15 cellular contexts compared by ENCODE assay signal in genomic region chr17:17567114-17567513, GRCh38. TPM values are rescaled to one million over a fixed set of nuclear protein-coding genes. Genes with fewer than 3 reads are reported as not detected.
DNase-seq lines count a peak whose midpoint lies in the region; ATAC-seq and TF ChIP-seq lines count a peak whose summit lies in the region.
"Had no signal": no experiment of that assay in that cellular context is flagged by ENCODE, and none has a peak within 500 bp of the region (broad histone marks: within the 10 kb centered on the region; RNA-seq: fewer than 3 reads in every experiment).

No MANE protein-coding gene starts in this region.

- ATAC-seq in IMR-90 (ENCODE audit: low read depth) (no peak), right lobe of liver (peak in 2 of 4 donors; percentile 5 to 7), GM18858 (IDR thresholded peaks at IDR 0.05; ENCODE audit: unreplicated experiment) (no peak)
- ATAC-seq: activated CD8-positive, alpha-beta T cell treated with anti-CD3 and anti-CD28 coated beads for 36 hours had no signal

- no peak overlapping the region for H4K8ac ChIP-seq in IMR-90 (ENCODE audit: low read depth in 2 of 2, low read length in 2 of 2)

- TF ChIP-seq RAD21 in IMR-90 (IDR thresholded peaks at IDR 0.05; ENCODE audit: low read length) = no peak

- no peak overlapping the region for H4K5ac ChIP-seq in IMR-90 (ENCODE audit: low read depth, low read length)

- CTCF ChIA-PET in IMR-90 (lab: Yijun Ruan, JAX) = interaction anchor here (0.8 kb wide), 1 partner anchor 71 kb away, joined by 3 read pairs; the partner anchor contains the start of gene RASD1

- H3K56ac ChIP-seq in IMR-90 (ENCODE audit: extremely low read depth, insufficient read depth, low read length) = no peak overlapping the region

- no peak overlapping the region for H2BK20ac ChIP-seq in IMR-90 (ENCODE audit: low read depth, low read length)

- no peak overlapping the region for H3K14ac ChIP-seq in IMR-90 (replicated peaks; ENCODE audit: low read depth, low read length)

- H3K4ac ChIP-seq in IMR-90 (ENCODE audit: low read depth, low read length) = no peak overlapping the region

- no peak overlapping the region for H2AK9ac ChIP-seq in IMR-90 (replicated peaks; ENCODE audit: low read depth, low read length, poor library complexity)

- intact Hi-C loops in IMR-90 (cut with micrococcal nuclease) (no loop called here), right lobe of liver (cut with DNase I) (loop anchor here in 1 of 2 donors (5.0 kb wide), 1 partner anchor 70 kb away; the partner anchor contains the start of gene RASD1)

- no peak overlapping the region for H3K23ac ChIP-seq in IMR-90 (ENCODE audit: low read depth, low read length)

- H3K9ac ChIP-seq in IMR-90 (ENCODE audit: low read depth, low read length) = no peak overlapping the region
- peak overlapping the region in 4 of 5 donors; percentile 2 to 77 (median 48) for H3K9ac ChIP-seq in subcutaneous abdominal adipose tissue (ENCODE audit: low read length in 5 of 5)

- WGBS in IMR-90 (ENCODE audit: extremely low coverage in 2 of 2, insufficient read length in 1 of 2), 2 experiments = 70% methylated on average over 4 of the region's 6 CpGs; no CpG with 5 or more reads in 1 of the 2 experiments
- 64% methylated on average over 5 of the region's 6 CpGs for WGBS in right lobe of liver (ENCODE audit: insufficient coverage, low coverage, low lambda C conversion rate, missing lambda C conversion rate)

- H2AFZ ChIP-seq in IMR-90 (replicated peaks; ENCODE audit: low read length, poor library complexity) = peak overlapping the region; percentile 11

- POLR2A ChIA-PET in IMR-90 (lab: Charles Lee; ENCODE audit: unreplicated experiment) = interaction anchor here (0.5 kb wide), 1 partner anchor 71 kb away, joined by 5 read pairs; no protein-coding TSS in a partner anchor

- no peak overlapping the region for H2AK5ac ChIP-seq in IMR-90 (ENCODE audit: low read depth, low read length)

- no peak for TF ChIP-seq POLR2A in IMR-90 (IDR thresholded peaks at IDR 0.05; ENCODE audit: low read depth, low read length)
- no peak for TF ChIP-seq POLR2A in right lobe of liver (IDR thresholded peaks at IDR 0.05)

- H3K27me3 ChIP-seq in IMR-90 (ENCODE audit: control insufficient read depth, insufficient read depth, low read length) = no peaks in the 10 kb centered on the region
- no peaks in the 10 kb centered on the region for H3K27me3 ChIP-seq in right lobe of liver
- H3K27me3 ChIP-seq in subcutaneous abdominal adipose tissue (ENCODE audit: control insufficient read depth in 5 of 5, insufficient read depth in 4 of 5, low read length in 5 of 5) = no peaks in the 10 kb centered on the region
- H3K27me3 ChIP-seq: ovary, spleen had no signal

- dilution Hi-C loops in IMR-90 (cut with HindIII; ENCODE audit: low sequenced_read_pairs, unreplicated experiment) = no loop called here

- H3K4me2 ChIP-seq in IMR-90 (ENCODE audit: low read depth, low read length) = no peak overlapping the region

- H3K4me1 ChIP-seq in IMR-90 (ENCODE audit: control insufficient read depth, insufficient read depth, low read length) (peaks cover 2% of the 10 kb centered on the region; the same call in 1 of the 2 replicates), right lobe of liver (peaks cover 0 to 96% (median 51%) of the 10 kb centered on the region in 4 donors), subcutaneous abdominal adipose tissue (ENCODE audit: control insufficient read depth in 5 of 5, insufficient read depth in 5 of 5, low read length in 5 of 5) (peaks cover 44 to 92% (median 87%) of the 10 kb centered on the region in 5 donors)

- no peak overlapping the region for H2BK15ac ChIP-seq in IMR-90 (ENCODE audit: low read depth, low read length)

- BruUV-seq in IMR-90 (replicated peaks; lab: Mats Ljungman, UMichigan) = no TSS peak

- H3K4me3 ChIP-seq in IMR-90 (ENCODE audit: insufficient read depth, low read depth, low read length) (no peak overlapping the region), right lobe of liver (no peak overlapping the region), subcutaneous abdominal adipose tissue (ENCODE audit: low read depth in 1 of 5, low read length in 5 of 5) (peak overlapping the region in 1 of 5 donors; percentile 23), foreskin fibroblast (ENCODE audit: low read depth in 1 of 2, low read length in 2 of 2) (no peak overlapping the region)
- H3K4me3 ChIP-seq: ovary, spleen had no signal

- in situ Hi-C loops in IMR-90 (cut with MboI; ENCODE audit: low sequenced_read_pairs) = loop anchor here (5.0 kb wide), 1 partner anchor 65 kb away; no protein-coding TSS in a partner anchor

- H3K9me3 ChIP-seq in IMR-90 (ENCODE audit: control insufficient read depth, insufficient read depth, low read length) = no peaks in the 10 kb centered on the region
- no peaks in the 10 kb centered on the region for H3K9me3 ChIP-seq in right lobe of liver
- no peaks in the 10 kb centered on the region for H3K9me3 ChIP-seq in subcutaneous abdominal adipose tissue (ENCODE audit: control insufficient read depth in 5 of 5, low read length in 5 of 5)
- H3K9me3 ChIP-seq: ovary, spleen had no signal

- H2BK120ac ChIP-seq in IMR-90 (ENCODE audit: low read depth, low read length) = no peak overlapping the region

- H3K27ac ChIP-seq in IMR-90 (ENCODE audit: insufficient read depth, low read length) = no peak overlapping the region
- peak overlapping the region; percentile 61 to 94 (median 64) for H3K27ac ChIP-seq in right lobe of liver
- H3K27ac ChIP-seq in subcutaneous abdominal adipose tissue (ENCODE audit: low read depth, low read length) = peak overlapping the region; percentile 90

- DNase-seq in IMR-90 = no peak
- DNase-seq in cerebellum (ENCODE audit: low spot score) = peak; percentile 52
- no peak for DNase-seq in right lobe of liver
- no peak for DNase-seq in foreskin fibroblast
- no peak for DNase-seq in NOMO-1 treated with dmso at 0.1 percent for 144 hours (lab: John Stamatoyannopoulos, UW; ENCODE audit: unreplicated experiment)
- no peak for DNase-seq in HPDE6-E6E7 (ENCODE audit: extremely low spot score)
- DNase-seq: activated CD8-positive, alpha-beta T cell treated with anti-CD3 and anti-CD28 coated beads for 36 hours; activated naive CD8-positive, alpha-beta T cell treated with anti-CD3 and anti-CD28 coated beads, Interleukin-2, amount 10 ng/mL, durations not matched to agents 7 days and 5 days; COR-L47; kidney glomerular epithelial cell; SIG-M5; spleen had no signal

- no peaks in the 10 kb centered on the region; a peak in 1 of 4 replicates for H3K79me1 ChIP-seq in IMR-90 (ENCODE audit: low read depth in 1 of 2, low read length in 2 of 2)

- peaks cover 25% of the 10 kb centered on the region; the same call in 1 of the 2 replicates for H4K20me1 ChIP-seq in IMR-90 (ENCODE audit: insufficient read depth, low read length)

- no peaks in the 10 kb centered on the region; the same call in 1 of the 2 replicates for H3K9me1 ChIP-seq in IMR-90 (ENCODE audit: insufficient read depth, low read length)

- no peaks in the 10 kb centered on the region for H3K36me3 ChIP-seq in IMR-90 (ENCODE audit: control insufficient read depth, insufficient read depth, low read length)
- no peaks in the 10 kb centered on the region for H3K36me3 ChIP-seq in right lobe of liver
- H3K36me3 ChIP-seq in subcutaneous abdominal adipose tissue (ENCODE audit: control insufficient read depth in 5 of 5, insufficient read depth in 5 of 5, low read length in 5 of 5) = no peaks in the 10 kb centered on the region
- H3K36me3 ChIP-seq: ovary had no signal

- no peak overlapping the region for H4K91ac ChIP-seq in IMR-90 (ENCODE audit: insufficient read depth, low read depth, low read length)

- TF ChIP-seq CTCF in IMR-90 (conservative IDR thresholded peaks at IDR 0.05; ENCODE audit: low read depth, low read length) (no peak), right lobe of liver (IDR thresholded peaks at IDR 0.05) (no peak), foreskin fibroblast (IDR thresholded peaks at IDR 0.05; ENCODE audit: low read depth, low read length) (no peak)

- H2BK5ac ChIP-seq in IMR-90 (ENCODE audit: low read depth, low read length, poor library complexity, severe bottlenecking) = no peak overlapping the region

- no peak overlapping the region for H3K18ac ChIP-seq in IMR-90 (ENCODE audit: low read depth, low read length)

TF ChIP-seq in IMR-90, 13 proteins besides CTCF, POLR2A, EP300 and RAD21 (continues in another document):
- TF ChIP-seq, protein P1, sequence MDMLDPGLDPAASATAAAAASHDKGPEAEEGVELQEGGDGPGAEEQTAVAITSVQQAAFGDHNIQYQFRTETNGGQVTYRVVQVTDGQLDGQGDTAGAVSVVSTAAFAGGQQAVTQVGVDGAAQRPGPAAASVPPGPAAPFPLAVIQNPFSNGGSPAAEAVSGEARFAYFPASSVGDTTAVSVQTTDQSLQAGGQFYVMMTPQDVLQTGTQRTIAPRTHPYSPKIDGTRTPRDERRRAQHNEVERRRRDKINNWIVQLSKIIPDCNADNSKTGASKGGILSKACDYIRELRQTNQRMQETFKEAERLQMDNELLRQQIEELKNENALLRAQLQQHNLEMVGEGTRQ (IDR thresholded peaks at IDR 0.05; ENCODE audit: low read depth, low read length) = no peak
- TF ChIP-seq MAFK (IDR thresholded peaks at IDR 0.05; ENCODE audit: low read depth, low read length) = no peak
- TF ChIP-seq NFE2L2 (IDR thresholded peaks at IDR 0.05; ENCODE audit: low read depth, low read length) = no peak
- TF ChIP-seq MAZ (IDR thresholded peaks at IDR 0.05; ENCODE audit: borderline replicate concordance, low read depth, low read length) = no peak
- no peak for TF ChIP-seq SMC3 (IDR thresholded peaks at IDR 0.05; ENCODE audit: low read depth, low read length)
- TF ChIP-seq FOS (IDR thresholded peaks at IDR 0.05; ENCODE audit: low read depth, low read length) = no peak
- TF ChIP-seq CHD1 (IDR thresholded peaks at IDR 0.05; ENCODE audit: low read depth, low read length) = no peak
- TF ChIP-seq CEBPB (IDR thresholded peaks at IDR 0.05; ENCODE audit: low read depth, low read length) = no peak
- no peak for TF ChIP-seq MXI1 (IDR thresholded peaks at IDR 0.05; ENCODE audit: borderline replicate concordance, low read depth, low read length)
- TF ChIP-seq BHLHE40 (IDR thresholded peaks at IDR 0.05; ENCODE audit: low read depth, low read length) = no peak
- TF ChIP-seq RCOR1 (IDR thresholded peaks at IDR 0.05; ENCODE audit: insufficient replicate concordance, low read length) = no peak

RNA-seq across cellular contexts. Expression of gene PEMT, which starts 24.4 kb away (rescaled TPM):
- total RNA-seq in IMR-90 (2012; rRNA removed) (23.3 and 25.0 TPM in 2 replicates), cerebellum (17.9 TPM), right lobe of liver (100 to 1,000 TPM in 5 of 6 experiments, 10 to 100 TPM in 1; 92.4 to 184 (median 170) TPM)
- 49.5 and 54.5 TPM in 2 replicates for polyA plus RNA-seq in IMR-90 (2012; rRNA removed)
- polyA plus RNA-seq in IMR-90 (2012; cell fraction: cytosol; rRNA removed) = 32.8 and 68.4 TPM in 2 replicates
- polyA plus RNA-seq in IMR-90 (2012; cell fraction: nucleus; rRNA removed; ENCODE audit: low replicate concordance) = 12.5 and 28.3 TPM in 2 replicates
